In genomic region chr17:61047517-61047916, GRCh38 we compare ENCODE assay signal across 17 cellular contexts.
A peak's percentile ranks its signal among the peaks of the same experiment; 100 is the strongest.
DNase-seq lines count a peak whose midpoint lies in the region; ATAC-seq and TF ChIP-seq lines count a peak whose summit lies in the region.
"Had no signal": no experiment of that assay in that cellular context is flagged by ENCODE, and none has a peak within 500 bp of the region (broad histone marks: within the 10 kb centered on the region; RNA-seq: fewer than 3 reads in every experiment).

No MANE protein-coding gene starts in this region.

- H3K4me1 Mint-ChIP-seq in neural progenitor cell, result no peaks in the 10 kb centered on the region

- H3K27ac ChIP-seq in left ventricle myocardium inferior (replicated peaks) (no peak overlapping the region), neural progenitor cell (peak overlapping the region; percentile 31), WERI-Rb-1 (no peak overlapping the region)
- H3K27ac ChIP-seq: 22Rv1, A549, C4-2B had no signal

- no peaks in the 10 kb centered on the region for H3F3A ChIP-seq in neural progenitor cell (ENCODE audit: low read depth)

- ATAC-seq in left ventricle myocardium superior, result peak; percentile 34
- ATAC-seq: A549, HCT116 had no signal

- H3K9ac ChIP-seq in neural progenitor cell, result no peak overlapping the region

- no peak overlapping the region for H2AFZ ChIP-seq in neural progenitor cell (replicated peaks)

- H3K9me3 ChIP-seq in left ventricle myocardium inferior (replicated peaks), result no peaks in the 10 kb centered on the region
- no peaks in the 10 kb centered on the region for H3K9me3 ChIP-seq in neural progenitor cell (ENCODE audit: low read depth)
- H3K9me3 ChIP-seq in WERI-Rb-1 (ENCODE audit: severe bottlenecking), result no peaks in the 10 kb centered on the region
- H3K9me3 ChIP-seq: A549, Caco-2 had no signal

- H3K36me3 ChIP-seq in left ventricle myocardium inferior (no peaks in the 10 kb centered on the region), neural progenitor cell (no peaks in the 10 kb centered on the region), WERI-Rb-1 (no peaks in the 10 kb centered on the region)

- no peak overlapping the region for H3K4me2 ChIP-seq in neural progenitor cell
- H3K4me2 ChIP-seq: A549 had no signal

- no peaks in the 10 kb centered on the region for H4K20me1 ChIP-seq in neural progenitor cell (ENCODE audit: low read depth)

- no peak for TF ChIP-seq CTCF in left ventricle myocardium inferior (IDR thresholded peaks at IDR 0.05; ENCODE audit: borderline replicate concordance)
- TF ChIP-seq CTCF in fibroblast of the aortic adventitia (IDR thresholded peaks at IDR 0.05; ENCODE audit: insufficient read depth, low read length), result no peak
- no peak for TF ChIP-seq CTCF in neural progenitor cell (IDR thresholded peaks at IDR 0.05)
- TF ChIP-seq CTCF in WERI-Rb-1 (IDR thresholded peaks at IDR 0.05; ENCODE audit: low read depth, low read length), result no peak

- no peak overlapping the region for H3K27ac Mint-ChIP-seq in neural progenitor cell
- H3K27ac Mint-ChIP-seq: CD4-positive, alpha-beta T cell; HFFc6 had no signal

- no peaks in the 10 kb centered on the region for H3K9me3 Mint-ChIP-seq in neural progenitor cell
- H3K9me3 Mint-ChIP-seq: CD4-positive, alpha-beta T cell; HFFc6 had no signal

- H3K4me1 ChIP-seq in left ventricle myocardium inferior, result peaks cover 19% of the 10 kb centered on the region
- H3K4me1 ChIP-seq in neural progenitor cell, result no peaks in the 10 kb centered on the region
- H3K4me1 ChIP-seq: A549, Caco-2 had no signal

- no peaks in the 10 kb centered on the region for H3K79me2 ChIP-seq in neural progenitor cell (ENCODE audit: low read depth)

- H3K4me3 Mint-ChIP-seq in neural progenitor cell, result no peak overlapping the region
- H3K4me3 Mint-ChIP-seq: CD4-positive, alpha-beta T cell; HFFc6 had no signal

- no peak overlapping the region for H3K4me3 ChIP-seq in left ventricle myocardium inferior
- H3K4me3 ChIP-seq in fibroblast of the aortic adventitia (ENCODE audit: low read depth, low read length), result no peak overlapping the region
- no peak overlapping the region for H3K4me3 ChIP-seq in neural progenitor cell
- no peak overlapping the region for H3K4me3 ChIP-seq in WERI-Rb-1 (ENCODE audit: low read depth, low read length)
- H3K4me3 ChIP-seq: A549 had no signal

- intact Hi-C loops in left ventricle myocardium superior (cut with micrococcal nuclease) (no loop called here), left ventricle myocardium inferior (cut with micrococcal nuclease) (no loop called here)

- DNase-seq in left ventricle myocardium superior, result no peak
- DNase-seq in left ventricle myocardium inferior, result no peak
- DNase-seq in fibroblast of the aortic adventitia (ENCODE audit: low read depth), result peak; percentile 52
- no peak for DNase-seq in neural progenitor cell (ENCODE audit: low spot score)
- no peak for DNase-seq in WERI-Rb-1
- no peak for DNase-seq in NCI-H1048 (lab: John Stamatoyannopoulos, UW)
- DNase-seq in NCI-H2107 (lab: John Stamatoyannopoulos, UW), result no peak
- DNase-seq: AML-193; Caco-2; CD4-positive, alpha-beta T cell; GOT3; H7; HFFc6 had no signal

- H3K36me3 Mint-ChIP-seq in neural progenitor cell, result no peaks in the 10 kb centered on the region

- H3K27me3 ChIP-seq in left ventricle myocardium inferior (ENCODE audit: low read depth), result no peaks in the 10 kb centered on the region
- no peaks in the 10 kb centered on the region for H3K27me3 ChIP-seq in neural progenitor cell
- no peaks in the 10 kb centered on the region for H3K27me3 ChIP-seq in WERI-Rb-1 (ENCODE audit: insufficient read depth, low read depth, severe bottlenecking)

- peaks cover 6% of the 10 kb centered on the region for H3K27me3 Mint-ChIP-seq in neural progenitor cell (ENCODE audit: insufficient read depth, low read depth)
- H3K27me3 Mint-ChIP-seq: CD4-positive, alpha-beta T cell had no signal
